8 cellular contexts compared by ENCODE assay signal in the genomic region with DNA sequence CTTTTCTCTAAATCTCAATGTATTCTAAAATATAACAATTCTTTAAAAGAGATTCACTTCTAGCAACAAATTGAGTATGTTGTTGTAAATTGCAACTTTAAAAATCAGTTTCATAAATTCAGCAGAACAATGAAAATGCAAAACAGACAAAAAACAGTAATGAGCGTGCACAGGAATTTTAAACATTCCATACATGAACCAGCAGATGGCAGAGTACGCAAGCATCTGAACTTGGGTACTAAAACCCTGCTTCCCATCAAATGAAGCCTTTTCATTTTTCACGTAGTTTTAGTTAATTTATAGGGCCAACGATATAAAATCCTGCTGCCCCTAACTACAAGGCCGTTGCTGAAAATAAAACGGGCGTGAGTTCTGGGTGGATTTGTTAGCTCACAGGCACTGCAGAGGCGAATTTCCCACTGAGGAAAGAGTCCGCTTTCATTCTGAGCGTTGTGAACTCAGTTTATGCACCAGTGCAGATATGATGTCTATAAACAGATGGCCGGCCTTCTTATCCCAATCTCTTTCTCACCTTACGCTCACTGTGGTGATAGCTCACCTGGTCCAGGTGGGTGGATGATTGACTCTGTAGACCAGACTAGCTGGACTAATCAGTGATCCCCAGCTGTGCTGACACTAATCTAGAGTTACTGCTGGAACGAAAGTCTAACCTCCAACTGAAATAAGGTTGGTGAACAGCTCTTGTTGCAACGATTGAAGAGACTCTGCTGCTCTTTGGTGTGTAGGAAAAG.
DNase-seq lines count a peak whose midpoint lies in the region; ATAC-seq and TF ChIP-seq lines count a peak whose summit lies in the region.

No MANE protein-coding gene starts in this region.

- peak; percentile 33 for TF ChIP-seq CTCF in CD4-positive, alpha-beta T cell (IDR thresholded peaks at IDR 0.05)
- peak; percentile 58 for TF ChIP-seq CTCF in GM13977 (IDR thresholded peaks at IDR 0.05; ENCODE audit: extremely low read depth, insufficient read depth, missing control alignments)
- peak; percentile 66 for TF ChIP-seq CTCF in fibroblast of villous mesenchyme (IDR thresholded peaks at IDR 0.05; ENCODE audit: insufficient read depth, low read depth, low read length)

- H3K9me3 ChIP-seq in CD4-positive, alpha-beta T cell (ENCODE audit: control insufficient read depth, low read length): no peaks in the 10 kb centered on the region
- H3K9me3 ChIP-seq in SK-N-MC (ENCODE audit: low read depth, low read length): no peaks in the 10 kb centered on the region

- DNase-seq in CD4-positive, alpha-beta T cell: no peak
- DNase-seq in GM13977 (ENCODE audit: low spot score) (peak; percentile 36), M059J (ENCODE audit: low read depth) (peak; percentile 38), SK-N-MC (ENCODE audit: low read depth, low spot score) (peak; percentile 66), fibroblast of villous mesenchyme (ENCODE audit: low read depth) (peak; percentile 50), renal cortical epithelial cell (ENCODE audit: low read depth) (peak; percentile 52)

- CTCF ChIA-PET in CD4-positive, alpha-beta T cell (lab: Charles Lee): interaction anchor here (1.3 kb wide), 1 partner anchor 748 kb away, joined by 3 read pairs; no protein-coding TSS in a partner anchor

- no peaks in the 10 kb centered on the region for H3K36me3 Mint-ChIP-seq in CD4-positive, alpha-beta T cell (ENCODE audit: low read depth)

- no peaks in the 10 kb centered on the region for H3K36me3 ChIP-seq in SK-N-MC (ENCODE audit: insufficient read depth, low read length)

- peaks cover 6% of the 10 kb centered on the region for H3K27me3 ChIP-seq in CD4-positive, alpha-beta T cell (ENCODE audit: control insufficient read depth, insufficient read depth, low read length)

- in situ Hi-C loops in GM13977 (cut with MboI; ENCODE audit: low pct_unique_long_range_greater_than_20kb, low sequenced_read_pairs, unreplicated experiment): loop anchor here (25.0 kb wide), 1 partner anchor 735 kb away; no protein-coding TSS in a partner anchor

- POLR2A ChIA-PET in CD4-positive, alpha-beta T cell (lab: Charles Lee): no interaction called here

- no peak overlapping the region for H3K27ac Mint-ChIP-seq in CD4-positive, alpha-beta T cell

- intact Hi-C loops in CD4-positive, alpha-beta T cell (cut with DNase I, micrococcal nuclease): loop anchor here (1.0 to 5.0 kb wide), 5 partner anchors 745 to 1096 kb away; no protein-coding TSS in a partner anchor

- H3K27me3 Mint-ChIP-seq in CD4-positive, alpha-beta T cell: no peaks in the 10 kb centered on the region

- H3K9ac ChIP-seq in SK-N-MC (ENCODE audit: insufficient read length): no peak overlapping the region

- H3K4me3 ChIP-seq in SK-N-MC (peak overlapping the region; percentile 30; the same call in 1 of the 2 replicates), fibroblast of villous mesenchyme (ENCODE audit: low read depth, low read length) (no peak overlapping the region)

- no peak overlapping the region for H3K4me3 Mint-ChIP-seq in CD4-positive, alpha-beta T cell

- peak; percentile 29 for ATAC-seq in CD4-positive, alpha-beta T cell (ENCODE audit: poor library complexity)
- ATAC-seq in GM21529 (IDR thresholded peaks at IDR 0.05; ENCODE audit: unreplicated experiment) (no peak), HG03439 (IDR thresholded peaks at IDR 0.05; ENCODE audit: unreplicated experiment) (no peak)

- no peak overlapping the region for H3K27ac ChIP-seq in CD4-positive, alpha-beta T cell (ENCODE audit: low read depth, low read length)
- no peak overlapping the region for H3K27ac ChIP-seq in SK-N-MC

- H3K4me1 Mint-ChIP-seq in CD4-positive, alpha-beta T cell (ENCODE audit: low read depth): no peaks in the 10 kb centered on the region

- H3K9me3 Mint-ChIP-seq in CD4-positive, alpha-beta T cell: no peaks in the 10 kb centered on the region

Comparison
In these comparisons a context has a peak if more than half of its experiments do, and no peak if none do; other contexts are left out.
1. DNase-seq: peak in GM13977 (single experiment), M059J (single experiment), SK-N-MC (single experiment), fibroblast of villous mesenchyme (single experiment) and renal cortical epithelial cell (single experiment); none in CD4-positive, alpha-beta T cell (0 of 10).
2. Peak in every context shown above with its lines, with median percentiles within 50 percentile points of each other: CTCF ChIP-seq.